ENCODE assay signal across 33 cellular contexts in the genomic region with DNA sequence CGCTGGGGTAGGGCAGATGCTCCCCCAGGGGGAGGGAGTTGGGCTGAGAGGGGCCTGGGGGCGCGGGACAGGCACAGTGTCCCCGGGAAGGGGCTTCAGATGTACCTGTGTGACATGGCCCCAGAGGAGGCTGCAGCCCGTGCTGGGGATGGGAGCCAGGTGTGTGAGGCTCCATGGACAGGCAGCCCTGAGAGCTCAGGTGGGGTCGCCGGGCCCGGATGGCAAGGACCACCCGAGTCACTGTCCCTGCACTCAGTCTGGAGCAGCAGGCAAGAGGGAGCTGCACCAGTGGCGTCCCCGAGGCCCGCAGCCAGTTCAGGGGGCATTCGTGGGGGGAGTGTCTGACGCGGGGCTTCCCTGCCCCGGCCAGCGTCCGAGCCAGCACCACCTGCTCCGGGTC. TPM values are rescaled to one million over a fixed set of nuclear protein-coding genes. Genes with fewer than 3 reads are reported as not detected.
"Had no signal": no experiment of that assay in that cellular context is flagged by ENCODE, and none has a peak within 500 bp of the region (broad histone marks: within the 10 kb centered on the region; RNA-seq: fewer than 3 reads in every experiment).

No MANE protein-coding gene starts in this region.

- H3K27ac ChIP-seq: ascending aorta, cardiac muscle cell, VCaP had no signal

- H3K36me3 ChIP-seq: ascending aorta, cardiac muscle cell had no signal

- ATAC-seq: activated CD8-positive, alpha-beta T cell treated with anti-CD3 and anti-CD28 coated beads for 36 hours; activated naive CD8-positive, alpha-beta T cell treated with anti-CD3 and anti-CD28 coated beads, Interleukin-2, amount 50 U/mL, for 24 hours; activated T-cell treated with anti-CD3 and anti-CD28 coated beads, Interleukin-2, amount 50 U/mL, for 4 hours; activated T-cell treated with anti-CD3 and anti-CD28 coated beads, Interleukin-2, amount 50 U/mL, for 72 hours; activated T-helper 17 cell treated with anti-CD3 and anti-CD28 coated beads, Interleukin-2, amount 50 U/mL, for 72 hours had no signal

- FAIRE-seq: bronchial epithelial cell, TTC549 had no signal

- H3K4me3 ChIP-seq: ascending aorta, cardiac muscle cell had no signal

- H3K9me3 ChIP-seq: ascending aorta had no signal

- DNase-seq: activated B cell treated with CpG ODN at 0.5 μM for 24 hours; activated CD4-positive, alpha-beta memory T cell treated with anti-CD3 and anti-CD28 coated beads for 36 hours; activated CD4-positive, alpha-beta T cell treated with anti-CD3 and anti-CD28 coated beads for 4 hours; activated CD4-positive, alpha-beta T cell treated with anti-CD3 and anti-CD28 coated beads, Interleukin-2, amount 10 ng/mL, durations not matched to agents 24 days and 14 days; activated CD4-positive, alpha-beta T cell treated with anti-CD3 and anti-CD28 coated beads, Interleukin-2, amount 50 U/mL, for 1 hour; activated CD4-positive, alpha-beta T cell treated with anti-CD3 and anti-CD28 coated beads, Interleukin-2, amount 50 U/mL, for 4 hours; activated CD4-positive, CD25-positive, alpha-beta regulatory T cell treated with anti-CD3 and anti-CD28 coated beads, Interleukin-2, amount 50 U/mL, for 72 hours; activated CD8-positive, alpha-beta memory T cell treated with anti-CD3 and anti-CD28 coated beads, Interleukin-2, amount 50 U/mL, for 4 hours; activated CD8-positive, alpha-beta T cell treated with anti-CD3 and anti-CD28 coated beads for 36 hours; activated gamma-delta T cell; activated naive CD4-positive, alpha-beta T cell treated with anti-CD3 and anti-CD28 coated beads, Interleukin-2, amount 10 ng/mL, durations not matched to agents 7 days and 5 days; activated naive CD4-positive, alpha-beta T cell treated with Interleukin-2 at 50 U/mL for 16 hours; activated naive CD8-positive, alpha-beta T cell treated with anti-CD3 and anti-CD28 coated beads, Interleukin-2, amount 10 ng/mL, durations not matched to agents 7 days and 5 days; activated naive CD8-positive, alpha-beta T cell treated with anti-CD3 and anti-CD28 coated beads, Interleukin-2, amount 50 U/mL, for 24 hours; activated T-cell treated with anti-CD3 and anti-CD28 coated beads for 4 hours; activated T-cell treated with anti-CD3 and anti-CD28 coated beads, Interleukin-2, amount 50 U/mL, for 1 hour; activated T-cell treated with anti-CD3 and anti-CD28 coated beads, Interleukin-2, amount 50 U/mL, for 4 hours; activated T-cell treated with anti-CD3 and anti-CD28 coated beads, Interleukin-2, amount 50 U/mL, for 72 hours; amygdala; anterior cingulate cortex; caudate nucleus; cerebellar nuclear complex; T-helper 2 cell; T-helper 9 cell had no signal

- H3K27me3 ChIP-seq: ascending aorta, cardiac muscle cell had no signal

RNA-seq across cellular contexts. Expression of a gene that starts 18.9 kb away (rescaled TPM):
- total RNA-seq: activated CD4-positive, alpha-beta memory T cell treated with anti-CD3 and anti-CD28 coated beads for 36 hours; activated CD4-positive, alpha-beta T cell treated with anti-CD3 and anti-CD28 coated beads, Interleukin-2, amount 10 ng/mL, durations not matched to agents 24 days and 14 days; activated CD8-positive, alpha-beta memory T cell treated with anti-CD3 and anti-CD28 coated beads for 36 hours; activated naive CD8-positive, alpha-beta T cell treated with anti-CD3 and anti-CD28 coated beads, Interleukin-2, amount 10 ng/mL, durations not matched to agents 7 days and 5 days; activated T-cell treated with anti-CD3 and anti-CD28 coated beads, Interleukin-2, amount 50 U/mL, for 72 hours; activated T-helper 1 cell treated with anti-CD3 and anti-CD28 coated beads, Interleukin-12 subunit alpha, Interleukin-12 subunit beta, Interleukin-2, Interleukin-4 antibody, amounts not matched to agents 30 ng/mL and 10 ng/mL and 1 ng/mL, durations not matched to agents 14 hours and 24 hours and 36 hours; bronchial epithelial cell; chondrocyte had no signal
